13 cellular contexts compared by ENCODE assay signal in the genomic region with DNA sequence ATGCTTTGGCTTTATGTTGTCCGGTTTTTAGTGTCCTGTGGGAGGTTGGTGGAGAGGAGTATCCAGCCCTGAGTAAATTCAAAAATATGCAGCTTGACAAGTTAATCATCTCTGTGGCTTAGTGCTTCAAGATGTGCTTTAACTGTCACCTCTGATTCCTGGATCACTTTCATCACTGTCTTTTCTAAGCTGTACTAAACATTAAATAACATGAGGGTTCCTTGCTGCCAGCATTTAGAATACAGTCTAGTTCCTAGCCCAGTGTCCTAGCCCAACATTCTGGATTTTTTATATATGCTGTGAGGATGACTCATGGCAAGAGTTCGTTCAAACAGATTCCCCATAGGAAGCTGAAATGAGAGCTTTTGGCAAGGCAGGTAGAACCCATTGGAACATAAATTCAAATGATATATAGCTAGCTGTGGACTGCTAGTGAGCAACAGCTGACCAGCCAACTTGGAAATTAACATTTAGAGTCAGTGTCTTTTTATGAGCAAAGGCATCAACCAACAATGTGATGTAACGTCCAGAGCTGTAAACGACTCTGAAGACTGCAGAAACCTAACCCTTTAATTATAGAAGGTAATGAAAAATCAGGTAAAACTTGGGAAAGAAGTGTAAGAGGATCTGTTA.
A peak's percentile ranks its signal among the peaks of the same experiment; 100 is the strongest.
DNase-seq lines count a peak whose midpoint lies in the region; ATAC-seq and TF ChIP-seq lines count a peak whose summit lies in the region.
"Had no signal": no experiment of that assay in that cellular context is flagged by ENCODE, and none has a peak within 500 bp of the region (broad histone marks: within the 10 kb centered on the region; RNA-seq: fewer than 3 reads in every experiment).

No MANE protein-coding gene starts in this region.

- CTCF ChIA-PET in mammary epithelial cell (lab: Charles Lee; ENCODE audit: low non-redundant PET), result no interaction called here
- CTCF ChIA-PET in activated naive CD4-positive, alpha-beta T cell treated with anti-CD3 and anti-CD28 coated beads, Interleukin-2, amount 10 ng/mL, durations not matched to agents 7 days and 5 days (lab: Charles Lee), result no interaction called here

- BruUV-seq in mammary epithelial cell (replicated peaks; lab: Mats Ljungman, UMichigan), result no TSS peak

- intact Hi-C loops in mammary epithelial cell (cut with micrococcal nuclease) (no loop called here), lower lobe of right lung (cut with DNase I) (no loop called here)

- TF ChIP-seq CTCF in AG09309 (IDR thresholded peaks at IDR 0.05; ENCODE audit: control insufficient read depth, insufficient read depth, low read depth, low read length, missing control alignments), result no peak
- TF ChIP-seq CTCF in mammary epithelial cell (conservative IDR thresholded peaks at IDR 0.05 in 1 of 2, IDR thresholded peaks at IDR 0.05 in 1 of 2; ENCODE audit: extremely low read depth in 1 of 2, insufficient read depth in 1 of 2, low read depth in 1 of 2, low read length in 2 of 2), result no peak
- TF ChIP-seq CTCF in lower lobe of right lung (IDR thresholded peaks at IDR 0.05), result no peak

- no peaks in the 10 kb centered on the region for H3K27me3 Mint-ChIP-seq in activated naive CD4-positive, alpha-beta T cell treated with anti-CD3 and anti-CD28 coated beads, Interleukin-2, amount 10 ng/mL, durations not matched to agents 7 days and 5 days
- H3K27me3 Mint-ChIP-seq: activated naive CD8-positive, alpha-beta T cell treated with anti-CD3 and anti-CD28 coated beads, Interleukin-2, amount 10 ng/mL, durations not matched to agents 7 days and 5 days had no signal

- no peak overlapping the region for H3K27ac Mint-ChIP-seq in activated naive CD4-positive, alpha-beta T cell treated with anti-CD3 and anti-CD28 coated beads, Interleukin-2, amount 10 ng/mL, durations not matched to agents 7 days and 5 days
- H3K27ac Mint-ChIP-seq: activated naive CD8-positive, alpha-beta T cell treated with anti-CD3 and anti-CD28 coated beads, Interleukin-2, amount 10 ng/mL, durations not matched to agents 7 days and 5 days; endodermal cell had no signal

- no peak overlapping the region for H3K4me3 ChIP-seq in AG09309 (ENCODE audit: control insufficient read depth, low read depth, low read length)
- H3K4me3 ChIP-seq in mammary epithelial cell (replicated peaks in 1 of 3; ENCODE audit: insufficient read depth in 1 of 3, low read depth in 2 of 3, low read length in 3 of 3), result no peak overlapping the region
- no peak overlapping the region for H3K4me3 ChIP-seq in lower lobe of right lung
- H3K4me3 ChIP-seq: sigmoid colon had no signal

- H3K27ac ChIP-seq in mammary epithelial cell (ENCODE audit: insufficient read depth, low read depth, low read length), result peak overlapping the region; percentile 61
- no peak overlapping the region for H3K27ac ChIP-seq in lower lobe of right lung
- H3K27ac ChIP-seq: sigmoid colon had no signal

- no peak overlapping the region for H3K4me3 Mint-ChIP-seq in activated naive CD4-positive, alpha-beta T cell treated with anti-CD3 and anti-CD28 coated beads, Interleukin-2, amount 10 ng/mL, durations not matched to agents 7 days and 5 days
- H3K4me3 Mint-ChIP-seq: activated naive CD8-positive, alpha-beta T cell treated with anti-CD3 and anti-CD28 coated beads, Interleukin-2, amount 10 ng/mL, durations not matched to agents 7 days and 5 days; endodermal cell had no signal

- in situ Hi-C loops in KBM-7 (cut with MboI; ENCODE audit: low pct_unique_long_range_greater_than_20kb, low sequenced_read_pairs), result no loop called here
- in situ Hi-C loops in mammary epithelial cell (cut with MboI; ENCODE audit: low sequenced_read_pairs in 2 of 2), result no loop called here

- H2AFZ ChIP-seq in mammary epithelial cell (ENCODE audit: low read depth, low read length), result peak overlapping the region; percentile 19

- H3K4me2 ChIP-seq in mammary epithelial cell (ENCODE audit: insufficient read depth, low read depth, low read length), result peak overlapping the region; percentile 84

- no peaks in the 10 kb centered on the region for H4K20me1 ChIP-seq in mammary epithelial cell (ENCODE audit: insufficient read depth, low read length)

- no peaks in the 10 kb centered on the region for H3K4me1 Mint-ChIP-seq in activated naive CD4-positive, alpha-beta T cell treated with anti-CD3 and anti-CD28 coated beads, Interleukin-2, amount 10 ng/mL, durations not matched to agents 7 days and 5 days
- H3K4me1 Mint-ChIP-seq: activated naive CD8-positive, alpha-beta T cell treated with anti-CD3 and anti-CD28 coated beads, Interleukin-2, amount 10 ng/mL, durations not matched to agents 7 days and 5 days had no signal

- no peaks in the 10 kb centered on the region for H3K9me3 ChIP-seq in mammary epithelial cell (replicated peaks; ENCODE audit: insufficient read depth, low read length)
- no peaks in the 10 kb centered on the region for H3K9me3 ChIP-seq in lower lobe of right lung
- H3K9me3 ChIP-seq: sigmoid colon had no signal

- no peaks in the 10 kb centered on the region for H3K27me3 ChIP-seq in mammary epithelial cell (ENCODE audit: insufficient read depth, low read length)
- H3K27me3 ChIP-seq in lower lobe of right lung (ENCODE audit: low read depth), result no peaks in the 10 kb centered on the region
- H3K27me3 ChIP-seq: sigmoid colon had no signal

- peaks cover 20% of the 10 kb centered on the region for H3K4me1 ChIP-seq in mammary epithelial cell (ENCODE audit: insufficient read depth, low read length)
- peaks cover 7% of the 10 kb centered on the region for H3K4me1 ChIP-seq in lower lobe of right lung

- WGBS in mammary epithelial cell (ENCODE audit: low coverage, missing lambda C conversion rate), result 50% methylated on average over 4 of the region's 4 CpGs

- H3K79me2 ChIP-seq in mammary epithelial cell (ENCODE audit: insufficient read depth, low read length), result peaks cover 24% of the 10 kb centered on the region

- H3K36me3 ChIP-seq in mammary epithelial cell (ENCODE audit: insufficient read depth, low read length), result peaks cover 2% of the 10 kb centered on the region
- H3K36me3 ChIP-seq in lower lobe of right lung, result no peaks in the 10 kb centered on the region
- H3K36me3 ChIP-seq: sigmoid colon had no signal

- no peak overlapping the region for H3K9ac ChIP-seq in mammary epithelial cell (ENCODE audit: insufficient read depth, low read length)

- dilution Hi-C loops in mammary epithelial cell (cut with HindIII; ENCODE audit: low sequenced_read_pairs), result no loop called here

- DNase-seq in AG09309 (ENCODE audit: low read depth) (peak; percentile 52), KBM-7 (peak; percentile 26), mammary epithelial cell (peak; percentile 78), kidney tubule cell (ENCODE audit: low spot score) (peak; percentile 80), T-helper 1 cell (no peak), lower lobe of right lung (no peak), NCI-H1105 (lab: John Stamatoyannopoulos, UW) (no peak)
- no peak for DNase-seq in activated naive CD4-positive, alpha-beta T cell treated with anti-CD3 and anti-CD28 coated beads, Interleukin-2, amount 10 ng/mL, durations not matched to agents 7 days and 5 days
- DNase-seq: activated naive CD8-positive, alpha-beta T cell treated with anti-CD3 and anti-CD28 coated beads, Interleukin-2, amount 10 ng/mL, durations not matched to agents 7 days and 5 days; endodermal cell; NCI-H2107; sigmoid colon; T1000 had no signal

- no peak for ATAC-seq in lower lobe of right lung

- no peaks in the 10 kb centered on the region for H3K9me3 Mint-ChIP-seq in activated naive CD4-positive, alpha-beta T cell treated with anti-CD3 and anti-CD28 coated beads, Interleukin-2, amount 10 ng/mL, durations not matched to agents 7 days and 5 days
- H3K9me3 Mint-ChIP-seq: endodermal cell had no signal

- H3K36me3 Mint-ChIP-seq in activated naive CD4-positive, alpha-beta T cell treated with anti-CD3 and anti-CD28 coated beads, Interleukin-2, amount 10 ng/mL, durations not matched to agents 7 days and 5 days, result no peaks in the 10 kb centered on the region

Comparison
In these comparisons a context has a peak if more than half of its experiments do, and no peak if none do; other contexts are left out.
1. DNase-seq: peak in AG09309 (single experiment), KBM-7 (single experiment), mammary epithelial cell (single experiment) and kidney tubule cell (single experiment); none in activated naive CD4-positive, alpha-beta T cell treated with anti-CD3 and anti-CD28 coated beads, Interleukin-2, amount 10 ng/mL, durations not matched to agents 7 days and 5 days (single experiment), T-helper 1 cell (0 of 5), lower lobe of right lung (single experiment) and NCI-H1105 (single experiment).